Comparison of ENCODE assay signal across 20 cellular contexts in genomic region chr18:35618703-35619102, GRCh38. TPM values are rescaled to one million over a fixed set of nuclear protein-coding genes. Genes with fewer than 3 reads are reported as not detected.
DNase-seq lines count a peak whose midpoint lies in the region; FAIRE-seq and TF ChIP-seq lines count a peak whose summit lies in the region.
"Had no signal": no experiment of that assay in that cellular context is flagged by ENCODE, and none has a peak within 500 bp of the region (broad histone marks: within the 10 kb centered on the region; RNA-seq: fewer than 3 reads in every experiment).

No MANE protein-coding gene starts in this region.

- H3K9me3 ChIP-seq in SJSA1 (replicated peaks) = no peaks in the 10 kb centered on the region; the same call in 1 of the 2 replicates
- H3K9me3 ChIP-seq in neuronal stem cell (replicated peaks in 1 of 2; ENCODE audit: control insufficient read depth in 2 of 2, insufficient read depth in 1 of 2, low read depth in 1 of 2, low read length in 2 of 2) = peaks cover 0 to 7% of the 10 kb centered on the region in 2 donors
- no peaks in the 10 kb centered on the region for H3K9me3 ChIP-seq in Caco-2
- no peaks in the 10 kb centered on the region for H3K9me3 ChIP-seq in thyroid gland
- H3K9me3 ChIP-seq: BE2C, Peyer's patch, spleen had no signal

- H2BK5ac ChIP-seq in neuronal stem cell (ENCODE audit: low read length) = no peak overlapping the region

- no peak overlapping the region for H4K8ac ChIP-seq in neuronal stem cell (ENCODE audit: low read depth, low read length)

- no peak overlapping the region for H3K4ac ChIP-seq in neuronal stem cell (ENCODE audit: low read length)

- H2BK120ac ChIP-seq in neuronal stem cell (ENCODE audit: low read depth, low read length) = no peak overlapping the region

- no peak overlapping the region for H3K4me3 ChIP-seq in SJSA1
- no peak overlapping the region for H3K4me3 ChIP-seq in neuronal stem cell (ENCODE audit: low read length in 2 of 2)
- H3K4me3 ChIP-seq in Caco-2 (ENCODE audit: low read depth, low read length) = no peak overlapping the region
- H3K4me3 ChIP-seq in thyroid gland (replicated peaks in 1 of 3) = no peak overlapping the region
- H3K4me3 ChIP-seq: Peyer's patch, spleen had no signal

- intact Hi-C loops in Caco-2 (cut with micrococcal nuclease; ENCODE audit: unreplicated experiment) = no loop called here
- intact Hi-C loops in thyroid gland (cut with DNase I) = no loop called here

- POLR2A ChIA-PET in Caco-2 (lab: Charles Lee) = no interaction called here

- no peak overlapping the region for H3K18ac ChIP-seq in neuronal stem cell (ENCODE audit: low read length)

- H2AK5ac ChIP-seq in neuronal stem cell (ENCODE audit: low read depth, low read length) = no peak overlapping the region

- no peak overlapping the region for H3K27ac Mint-ChIP-seq in Caco-2 (ENCODE audit: unreplicated experiment)
- H3K27ac Mint-ChIP-seq: dendritic cell treated with granulocyte-macrophage colony-stimulating factor and Interleukin-4, amounts not matched to agents 40 ng/mL and 50 ng/mL, for 4 days; HFFc6; mesothelial cell of epicardium; stimulated activated naive CD8-positive, alpha-beta T cell treated with anti-CD3 and anti-CD28 coated beads, Interleukin-15, amount 100 ng/mL, for 72 hours had no signal

- no peak overlapping the region for H2AFZ ChIP-seq in neuronal stem cell (ENCODE audit: low read length)

- no peaks in the 10 kb centered on the region for H3K9me3 Mint-ChIP-seq in Caco-2 (ENCODE audit: unreplicated experiment)
- H3K9me3 Mint-ChIP-seq: activated T-cell treated with anti-CD3 and anti-CD28 coated beads, Interleukin-2, amount 50 U/mL, for 4 hours; dendritic cell treated with granulocyte-macrophage colony-stimulating factor and Interleukin-4, amounts not matched to agents 40 ng/mL and 50 ng/mL, for 4 days; HFFc6; stimulated activated naive CD8-positive, alpha-beta T cell treated with anti-CD3 and anti-CD28 coated beads, Interleukin-15, amount 100 ng/mL, for 72 hours had no signal

- H3K27me3 ChIP-seq in SJSA1 (replicated peaks) (no peaks in the 10 kb centered on the region), neuronal stem cell (ENCODE audit: control insufficient read depth in 3 of 3, insufficient read depth in 3 of 3, low read depth in 1 of 3, low read length in 3 of 3) (no peaks in the 10 kb centered on the region), Caco-2 (replicated peaks; ENCODE audit: control insufficient read depth, insufficient read depth, low read length) (no peaks in the 10 kb centered on the region), thyroid gland (no peaks in the 10 kb centered on the region)
- H3K27me3 ChIP-seq: BE2C, Peyer's patch, spleen had no signal

- CTCF ChIA-PET in Caco-2 (lab: Charles Lee) = no interaction called here

- H3K14ac ChIP-seq in neuronal stem cell (ENCODE audit: low read length) = no peak overlapping the region

- peak; percentile 35 for FAIRE-seq in endometrium (lab: Jason Lieb, UNC)

- TF ChIP-seq CTCF in Caco-2 (IDR thresholded peaks at IDR 0.05; ENCODE audit: insufficient read depth in 1 of 2, low read depth in 1 of 2, low read length in 1 of 2, severe bottlenecking in 1 of 2, unreplicated experiment in 1 of 2) (no peak), thyroid gland (IDR thresholded peaks at IDR 0.05) (no peak)

- no peak overlapping the region for H2BK12ac ChIP-seq in neuronal stem cell (ENCODE audit: low read length)

- H3K4me1 ChIP-seq in SJSA1 (replicated peaks) = peaks cover 40% of the 10 kb centered on the region
- peaks cover 2 to 17% of the 10 kb centered on the region in 2 donors for H3K4me1 ChIP-seq in neuronal stem cell (ENCODE audit: control insufficient read depth in 2 of 2, insufficient read depth in 1 of 2, low read depth in 1 of 2, low read length in 2 of 2)
- no peaks in the 10 kb centered on the region for H3K4me1 ChIP-seq in Caco-2
- H3K4me1 ChIP-seq in thyroid gland = peaks cover 8 to 13% of the 10 kb centered on the region in 2 donors
- H3K4me1 ChIP-seq: BE2C had no signal

- no peak overlapping the region for H2BK15ac ChIP-seq in neuronal stem cell (ENCODE audit: low read length)

- H3K27me3 Mint-ChIP-seq in Caco-2 (ENCODE audit: insufficient read depth, unreplicated experiment) = no peaks in the 10 kb centered on the region
- H3K27me3 Mint-ChIP-seq: dendritic cell treated with granulocyte-macrophage colony-stimulating factor and Interleukin-4, amounts not matched to agents 40 ng/mL and 50 ng/mL, for 4 days; stimulated activated naive CD8-positive, alpha-beta T cell treated with anti-CD3 and anti-CD28 coated beads, Interleukin-15, amount 100 ng/mL, for 72 hours had no signal

- peak overlapping the region; percentile 25; the same call in 1 of the 2 replicates for H3K27ac ChIP-seq in SJSA1
- H3K27ac ChIP-seq in neuronal stem cell (replicated peaks; ENCODE audit: low read length) = no peak overlapping the region
- H3K27ac ChIP-seq in thyroid gland = no peak overlapping the region
- H3K27ac ChIP-seq: Peyer's patch had no signal

- no CpG with 5 or more reads among the region's 5 CpGs for WGBS in neuronal stem cell (ENCODE audit: extremely low coverage in 2 of 2, insufficient read length in 2 of 2, insufficient replicate concordance in 1 of 2), 2 donors
- 65 to 74% methylated on average over 5 of the region's 5 CpGs for WGBS in thyroid gland, 2 donors

- no peaks in the 10 kb centered on the region for H3K4me1 Mint-ChIP-seq in Caco-2 (ENCODE audit: low read depth, unreplicated experiment)

- no peak for TF ChIP-seq POLR2A in thyroid gland (IDR thresholded peaks at IDR 0.05)

- no peak overlapping the region for H4K91ac ChIP-seq in neuronal stem cell (ENCODE audit: low read depth, low read length, poor library complexity)

- H3K36me3 ChIP-seq in SJSA1 = no peaks in the 10 kb centered on the region
- H3K36me3 ChIP-seq in neuronal stem cell (replicated peaks in 1 of 2; ENCODE audit: control insufficient read depth in 2 of 2, insufficient read depth in 2 of 2, low read length in 2 of 2) = no peaks in the 10 kb centered on the region
- H3K36me3 ChIP-seq in Caco-2 (ENCODE audit: control insufficient read depth, insufficient read depth, low read length) = no peaks in the 10 kb centered on the region
- H3K36me3 ChIP-seq in thyroid gland = no peaks in the 10 kb centered on the region
- H3K36me3 ChIP-seq: BE2C, Peyer's patch, spleen had no signal

- BruUV-seq in Caco-2 (replicated peaks; lab: Mats Ljungman, UMichigan) = no TSS peak

- H3K4me2 ChIP-seq in neuronal stem cell (ENCODE audit: insufficient read depth, low read length, poor library complexity, severe bottlenecking) = no peak overlapping the region

- no peaks in the 10 kb centered on the region for H3K36me3 Mint-ChIP-seq in Caco-2 (ENCODE audit: insufficient read depth, unreplicated experiment)

- H3K79me1 ChIP-seq in neuronal stem cell (ENCODE audit: low read depth, low read length) = no peaks in the 10 kb centered on the region

- no peak overlapping the region for H3K4me3 Mint-ChIP-seq in Caco-2 (ENCODE audit: unreplicated experiment)
- H3K4me3 Mint-ChIP-seq: activated T-cell treated with anti-CD3 and anti-CD28 coated beads, Interleukin-2, amount 50 U/mL, for 4 hours; dendritic cell treated with granulocyte-macrophage colony-stimulating factor and Interleukin-4, amounts not matched to agents 40 ng/mL and 50 ng/mL, for 4 days; HFFc6; mesothelial cell of epicardium; stimulated activated naive CD8-positive, alpha-beta T cell treated with anti-CD3 and anti-CD28 coated beads, Interleukin-15, amount 100 ng/mL, for 72 hours had no signal

- no peak overlapping the region for H3K9ac ChIP-seq in neuronal stem cell (ENCODE audit: low read depth, low read length, poor library complexity)

- peak; percentile 23 for DNase-seq in EH (ENCODE audit: low read depth)
- peak in 1 of 2 experiments; percentile 23 for DNase-seq in SJSA1 (ENCODE audit: low read depth in 1 of 2, low spot score in 2 of 2)
- DNase-seq in neuronal stem cell (ENCODE audit: low spot score) = peak; percentile 23
- DNase-seq in activated CD4-positive, alpha-beta T cell treated with anti-CD3 and anti-CD28 coated beads for 48 hours = no peak
- no peak for DNase-seq in DMS79 treated with DMSO at 0.1 percent for 48 hours (lab: John Stamatoyannopoulos, UW)
- no peak for DNase-seq in Caco-2
- no peak for DNase-seq in thyroid gland
- DNase-seq: activated CD4-positive, alpha-beta T cell treated with anti-CD3 and anti-CD28 coated beads, Interleukin-2, amount 50 U/mL, for 1 hour; activated T-cell treated with anti-CD3 and anti-CD28 coated beads, Interleukin-2, amount 50 U/mL, for 4 hours; BE2C; DMS53; HFFc6; NCI-H1694 treated with DMSO at 0.1 percent for 48 hours; NCI-H510A treated with DMSO at 0.1 percent for 48 hours; Peyer's patch; spleen; stimulated activated naive CD8-positive, alpha-beta T cell treated with anti-CD3 and anti-CD28 coated beads, Interleukin-15, amount 100 ng/mL, for 72 hours had no signal

- no peak overlapping the region for H3K23ac ChIP-seq in neuronal stem cell (ENCODE audit: low read depth, low read length, poor library complexity)

RNA-seq across cellular contexts. Expression of gene GALNT1, which starts 37.2 kb away (rescaled TPM):
- total RNA-seq in SJSA1 (2014; rRNA removed; shearing (Covaris generic)) = 117 and 121 TPM in 2 replicates
- 49.4 TPM for polyA plus RNA-seq in neuronal stem cell (2013, experiment 1 of 2)
- polyA plus RNA-seq in neuronal stem cell (2013, experiment 2 of 2) = 51.2 TPM
- total RNA-seq in Caco-2 (2022) = 53.6 and 57.4 TPM in 2 replicates
- total RNA-seq in thyroid gland = 100 to 1,000 TPM in 1 of 4 donors, 10 to 100 TPM in 3; 38.7 to 191 (median 46.3) TPM

Comparison
In these comparisons a context has a peak if more than half of its experiments do, and no peak if none do; other contexts are left out.
1. DNase-seq: peak in EH (single experiment) and neuronal stem cell (single experiment); none in activated CD4-positive, alpha-beta T cell treated with anti-CD3 and anti-CD28 coated beads for 48 hours (single experiment), DMS79 treated with DMSO at 0.1 percent for 48 hours (single experiment), Caco-2 (0 of 2) and thyroid gland (0 of 2).